In genomic region chr18:14543446-14543964, GRCh38 we compare ENCODE assay signal across 6 cellular contexts. TPM values are rescaled to one million over a fixed set of nuclear protein-coding genes. Genes with fewer than 3 reads are reported as not detected.
"Had no signal": no experiment of that assay in that cellular context is flagged by ENCODE, and none has a peak within 500 bp of the region (broad histone marks: within the 10 kb centered on the region; RNA-seq: fewer than 3 reads in every experiment).

TSS of gene POTEC (minus strand) at chr18:14543600. CDS start at chr18:14543146, 454 bp downstream.

RNA-seq across cellular contexts. Expression of gene POTEC, which starts in this region (rescaled TPM):
- total RNA-seq: GM23248, GM23338, H7, H9, HFFc6 had no signal
- polyA plus RNA-seq: GM23248, GM23338, H1 had no signal
